Comparison of ENCODE assay signal across 11 cellular contexts in genomic region chr19:4589579-4590410, GRCh38. TPM values are rescaled to one million over a fixed set of nuclear protein-coding genes. Genes with fewer than 3 reads are reported as not detected.
A peak's percentile ranks its signal among the peaks of the same experiment; 100 is the strongest.
DNase-seq lines count a peak whose midpoint lies in the region; ATAC-seq, FAIRE-seq and TF ChIP-seq lines count a peak whose summit lies in the region.
"Had no signal": no experiment of that assay in that cellular context is flagged by ENCODE, and none has a peak within 500 bp of the region (broad histone marks: within the 10 kb centered on the region; RNA-seq: fewer than 3 reads in every experiment).

No MANE protein-coding gene starts in this region.

- no peak overlapping the region for H3K4me3 ChIP-seq in astrocyte of the cerebellum (ENCODE audit: low read depth, low read length)
- no peak overlapping the region for H3K4me3 ChIP-seq in mesendoderm (ENCODE audit: low read length)
- H3K4me3 ChIP-seq: uterus had no signal

- no peak overlapping the region for H4K5ac ChIP-seq in mesendoderm (ENCODE audit: low read length)

- TF ChIP-seq RAD21 in Ishikawa (IDR thresholded peaks at IDR 0.05; ENCODE audit: low read depth): 0 out of 2 replicates have a peak, but pooled peaks have one; percentile 7

- no peak for TF ChIP-seq EP300 in Ishikawa (IDR thresholded peaks at IDR 0.05; ENCODE audit: borderline replicate concordance)

- in situ Hi-C loops in astrocyte of the cerebellum (cut with HindIII; ENCODE audit: low sequenced_read_pairs): no loop called here

- H3K79me2 ChIP-seq in mesendoderm (ENCODE audit: control insufficient read depth, insufficient read depth, low read length): no peaks in the 10 kb centered on the region

- no peak for ATAC-seq in GM21528 (IDR thresholded peaks at IDR 0.05; ENCODE audit: low FRiP score, unreplicated experiment)
- ATAC-seq in HG03025 (IDR thresholded peaks at IDR 0.05; ENCODE audit: low FRiP score, unreplicated experiment): no peak
- ATAC-seq in HG02763 (IDR thresholded peaks at IDR 0.05; ENCODE audit: unreplicated experiment): no peak

- H3K18ac ChIP-seq in mesendoderm (ENCODE audit: low read length): no peak overlapping the region

- WGBS in mesendoderm (ENCODE audit: extremely low coverage, insufficient coverage, low lambda C conversion rate): no CpG with 5 or more reads among the region's 11 CpGs

- H3K56ac ChIP-seq in mesendoderm (ENCODE audit: low read length): no peak overlapping the region

- H3K4me1 ChIP-seq in mesendoderm (ENCODE audit: control insufficient read depth, low read depth, low read length): no peaks in the 10 kb centered on the region

- H3K79me1 ChIP-seq in mesendoderm (ENCODE audit: low read length): no peaks in the 10 kb centered on the region

- no peaks in the 10 kb centered on the region for H3K36me3 ChIP-seq in mesendoderm (ENCODE audit: control insufficient read depth, insufficient read depth, low read length)
- H3K36me3 ChIP-seq: uterus had no signal

- no peak overlapping the region for H2BK5ac ChIP-seq in mesendoderm (ENCODE audit: low read length)

- no peak for DNase-seq in D721Med (ENCODE audit: insufficient read length, low spot score)
- no peak for DNase-seq in astrocyte of the cerebellum (ENCODE audit: low read depth)
- peak; percentile 37 for DNase-seq in mesendoderm
- no peak for DNase-seq in ureter (ENCODE audit: low spot score)
- DNase-seq: GOT3, uterus had no signal

- H2AK5ac ChIP-seq in mesendoderm (ENCODE audit: low read length): no peak overlapping the region

- peak; percentile 21 for TF ChIP-seq CTCF in D721Med (IDR thresholded peaks at IDR 0.05; ENCODE audit: insufficient read depth, missing control alignments)
- peak; percentile 30 for TF ChIP-seq CTCF in astrocyte of the cerebellum (IDR thresholded peaks at IDR 0.05; ENCODE audit: low read depth, low read length, missing control alignments)

- no peak overlapping the region for H3K9ac ChIP-seq in mesendoderm (ENCODE audit: low read length)

- no peak overlapping the region for H2BK15ac ChIP-seq in mesendoderm (replicated peaks; ENCODE audit: low read depth)

- no peak overlapping the region for H4K8ac ChIP-seq in mesendoderm (ENCODE audit: low read depth, low read length)

- H3K23ac ChIP-seq in mesendoderm (ENCODE audit: low read length): no peak overlapping the region

- H3K27me3 ChIP-seq in mesendoderm (ENCODE audit: insufficient read depth, low read length, poor library complexity): no peaks in the 10 kb centered on the region

- no peak overlapping the region for H3K4me2 ChIP-seq in mesendoderm (ENCODE audit: low read length)

- H3K4ac ChIP-seq in mesendoderm (ENCODE audit: low read depth, low read length): no peak overlapping the region

- no peak overlapping the region for H2BK120ac ChIP-seq in mesendoderm (ENCODE audit: low read depth, low read length)

- H3K27ac ChIP-seq in mesendoderm (ENCODE audit: low read depth, low read length): no peak overlapping the region
- H3K27ac ChIP-seq: uterus had no signal

- no peak for FAIRE-seq in D721Med (lab: Jason Lieb, UNC)

TF ChIP-seq in Ishikawa, 13 proteins besides CTCF, POLR2A, EP300 and RAD21:
- TF ChIP-seq TCF12 (IDR thresholded peaks at IDR 0.05; ENCODE audit: low read depth) (no peak), EGR1 (IDR thresholded peaks at IDR 0.05) (no peak), TAF1 (IDR thresholded peaks at IDR 0.05; ENCODE audit: low read depth) (no peak), YY1 (IDR thresholded peaks at IDR 0.05; ENCODE audit: low read depth) (no peak), ZBTB7A (IDR thresholded peaks at IDR 0.05; ENCODE audit: low read depth) (no peak), MAX (IDR thresholded peaks at IDR 0.05) (no peak), USF1 (IDR thresholded peaks at IDR 0.05) (no peak), CEBPB (IDR thresholded peaks at IDR 0.05) (no peak), TEAD4 (IDR thresholded peaks at IDR 0.05) (no peak), REST (IDR thresholded peaks at IDR 0.05; ENCODE audit: low read depth) (no peak), NFIC (IDR thresholded peaks at IDR 0.05) (no peak), FOXM1 (IDR thresholded peaks at IDR 0.05; ENCODE audit: borderline replicate concordance, low read depth) (no peak), CREB1 (IDR thresholded peaks at IDR 0.05; ENCODE audit: low read depth) (no peak)

RNA-seq across cellular contexts. Expression of gene SEMA6B, which starts 30.3 kb away (rescaled TPM):
- polyA plus RNA-seq in mesendoderm (2013, experiment 1 of 2): 6.6 TPM
- 6.7 TPM for polyA plus RNA-seq in mesendoderm (2013, experiment 2 of 2)
- 12.3 TPM for total RNA-seq in ureter

RNA-seq across cellular contexts. Expression of gene TNFAIP8L1, which starts 49.5 kb away (rescaled TPM):
- polyA plus RNA-seq in mesendoderm (2013, experiment 1 of 2): 5.3 TPM
- polyA plus RNA-seq in mesendoderm (2013, experiment 2 of 2): 5.1 TPM
- total RNA-seq in ureter: 3.9 TPM

RNA-seq across cellular contexts. Expression of gene LRG1, which starts 50.0 kb away (rescaled TPM):
- 0.59 TPM for polyA plus RNA-seq in mesendoderm (2013, experiment 1 of 2)
- 0.42 TPM for polyA plus RNA-seq in mesendoderm (2013, experiment 2 of 2)
- total RNA-seq in ureter: 19.4 TPM
- total RNA-seq: RPMI7951 had no signal

RNA-seq across cellular contexts. Expression of gene PLIN5, which starts 54.8 kb away (rescaled TPM):
- polyA plus RNA-seq in mesendoderm (2013, experiment 1 of 2): 0.14 TPM
- 0.24 TPM for polyA plus RNA-seq in mesendoderm (2013, experiment 2 of 2)
- 30.3 TPM for total RNA-seq in ureter
- total RNA-seq: RPMI7951 had no signal
